Comparison of ENCODE assay signal across 18 cellular contexts in the genomic region with DNA sequence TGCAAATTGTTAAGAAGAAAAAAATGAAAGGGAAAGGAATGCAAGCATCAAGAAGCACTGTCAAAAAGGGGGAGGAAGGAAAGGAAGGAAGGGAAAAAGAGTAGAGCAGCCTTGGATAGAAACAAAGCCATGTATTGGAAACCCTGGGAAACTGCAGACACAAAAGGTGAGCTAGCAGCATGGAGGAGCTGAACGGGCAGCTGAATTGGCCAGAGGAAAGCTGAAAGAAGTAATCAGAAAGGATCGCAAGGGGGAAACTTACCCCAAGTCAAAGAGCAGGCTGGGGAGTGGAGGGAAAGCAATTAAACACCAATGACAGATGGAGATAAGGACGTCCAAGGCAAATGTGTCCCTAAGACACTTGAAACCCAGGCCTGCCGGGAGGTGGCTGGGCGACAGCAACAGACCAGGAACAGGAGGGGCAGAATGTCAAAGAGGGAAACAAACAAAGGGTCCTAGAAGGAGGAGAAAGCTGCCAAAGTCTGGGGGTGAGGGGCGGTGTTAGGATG.
DNase-seq lines count a peak whose midpoint lies in the region; ATAC-seq, FAIRE-seq and TF ChIP-seq lines count a peak whose summit lies in the region.
"Had no signal": no experiment of that assay in that cellular context is flagged by ENCODE, and none has a peak within 500 bp of the region (broad histone marks: within the 10 kb centered on the region; RNA-seq: fewer than 3 reads in every experiment).

No MANE protein-coding gene starts in this region.

- peak overlapping the region; percentile 29; the same call in 1 of the 2 replicates for H2BK12ac ChIP-seq in H1 (ENCODE audit: low read depth, low read length)

- no peak overlapping the region for H3K4ac ChIP-seq in H1 (replicated peaks; ENCODE audit: insufficient read length, low read depth, low read length)

- H3K27ac ChIP-seq in H1 (ENCODE audit: low read depth, low read length) (0 out of 2 replicates have a peak overlapping the region, but pooled peaks have one; percentile 25), thoracic aorta (peak overlapping the region; percentile 50 to 62)
- H3K27ac ChIP-seq: adrenal gland, C4-2B, lower lobe of right lung had no signal

- no peak overlapping the region for H3K14ac ChIP-seq in H1 (ENCODE audit: insufficient read length)

- no peak for TF ChIP-seq EP300 in H1 (IDR thresholded peaks at IDR 0.05; ENCODE audit: borderline replicate concordance in 1 of 2, low read depth in 2 of 2, low read length in 2 of 2)

- H3K36me3 ChIP-seq in H1 (ENCODE audit: control insufficient read depth in 2 of 4, insufficient read depth in 4 of 4, low read length in 3 of 4), result no peaks in the 10 kb centered on the region; a peak in 1 of 8 replicates
- H3K36me3 ChIP-seq in mucosa of descending colon (ENCODE audit: low read depth), result no peaks in the 10 kb centered on the region
- peaks cover 8% of the 10 kb centered on the region for H3K36me3 ChIP-seq in thoracic aorta
- H3K36me3 ChIP-seq: adrenal gland, lower lobe of right lung, pancreas had no signal

- no peak for TF ChIP-seq POLR2A in H1 (IDR thresholded peaks at IDR 0.05; ENCODE audit: control extremely low read depth in 1 of 2, low read depth in 2 of 2, low read length in 2 of 2)

- peaks cover 3% of the 10 kb centered on the region; the same call in 1 of the 2 replicates for H3K79me1 ChIP-seq in H1 (ENCODE audit: low read depth, low read length)

- no peak overlapping the region for H4K91ac ChIP-seq in H1 (replicated peaks; ENCODE audit: insufficient read length, low read length)

- H4K20me1 ChIP-seq in H1 (replicated peaks in 1 of 2; ENCODE audit: control insufficient read depth in 1 of 2, insufficient read depth in 2 of 2, low read length in 2 of 2), result peaks cover 0 to 1% of the 10 kb centered on the region in 2 experiments

- H3K56ac ChIP-seq in H1 (replicated peaks; ENCODE audit: insufficient read length, low read depth, low read length), result no peak overlapping the region

- H3K23me2 ChIP-seq in H1 (ENCODE audit: low read depth, low read length), result peaks cover 2% of the 10 kb centered on the region; the same call in 1 of the 2 replicates

- peak overlapping the region in 2 of 4 experiments; percentile 13 to 37; a peak in 2 of 7 replicates for H3K9ac ChIP-seq in H1 (replicated peaks in 1 of 4; ENCODE audit: extremely low read depth in 1 of 4, low read depth in 3 of 4, low read length in 3 of 4)

- peaks cover 8 to 22% (median 12%) of the 10 kb centered on the region in 4 experiments; a peak in 5 of 7 replicates for H3K4me1 ChIP-seq in H1 (replicated peaks in 1 of 4; ENCODE audit: control insufficient read depth in 3 of 4, insufficient read depth in 4 of 4, low read length in 3 of 4)
- peaks cover 13% of the 10 kb centered on the region for H3K4me1 ChIP-seq in mucosa of descending colon (ENCODE audit: low read depth)
- peaks cover 52 to 98% of the 10 kb centered on the region in 2 donors for H3K4me1 ChIP-seq in thoracic aorta (ENCODE audit: control insufficient read depth in 1 of 2, low read depth in 2 of 2)

- no peak overlapping the region for H2BK120ac ChIP-seq in H1 (replicated peaks; ENCODE audit: low read depth, low read length)

- H2BK20ac ChIP-seq in H1 (ENCODE audit: low read length), result peak overlapping the region; percentile 34; the same call in 1 of the 2 replicates

- no peak overlapping the region for H4K5ac ChIP-seq in H1 (ENCODE audit: insufficient read length, low read depth, low read length)

- 32% methylated on average over 6 of the region's 6 CpGs; no CpG with 5 or more reads in 1 of the 2 experiments for WGBS in H1 (ENCODE audit: extremely low coverage in 1 of 2, insufficient coverage in 1 of 2, insufficient read length in 1 of 2, insufficient replicate concordance in 2 of 2, low coverage in 1 of 2, low lambda C conversion rate in 2 of 2, missing lambda C conversion rate in 1 of 2), 2 experiments

- intact Hi-C loops in mucosa of descending colon (cut with DNase I, micrococcal nuclease), result no loop called here

- ATAC-seq in mucosa of descending colon (peak; percentile 16), thoracic aorta (ENCODE audit: insufficient number of reproducible peaks, low FRiP score, low read depth) (no peak), left lobe of liver (no peak), HG02973 (IDR thresholded peaks at IDR 0.05; ENCODE audit: unreplicated experiment) (no peak)
- ATAC-seq: activated T-cell treated with anti-CD3 and anti-CD28 coated beads, Interleukin-2, amount 50 U/mL, for 4 hours; lower lobe of right lung; pancreas; Right ventricle myocardium inferior had no signal

- H3K4me2 ChIP-seq in H1 (ENCODE audit: insufficient read depth in 1 of 2, low read depth in 2 of 2, low read length in 2 of 2), result peak overlapping the region; percentile 57 to 79

- no peak overlapping the region for H2BK15ac ChIP-seq in H1 (ENCODE audit: low read length)

- H4K8ac ChIP-seq in H1 (ENCODE audit: extremely low read depth, insufficient read depth, low read length), result no peak overlapping the region

- FAIRE-seq in H1 (lab: Jason Lieb, UNC), result peak; percentile 85
- FAIRE-seq: pancreas had no signal

- TF ChIP-seq RAD21 in H1 (IDR thresholded peaks at IDR 0.05 in 1 of 2, conservative IDR thresholded peaks at IDR 0.05 in 1 of 2; ENCODE audit: low read depth in 2 of 2, low read length in 2 of 2), result no peak

- POLR2A ChIA-PET in H1 (lab: Charles Lee; ENCODE audit: partially characterized antibody), result no interaction called here

- CTCF ChIA-PET in H1 (lab: Charles Lee; ENCODE audit: partially characterized antibody), result interaction anchor here (0.6 to 2.5 kb wide), 7 partner anchors 8 to 1029 kb away, joined by 3 to 8 read pairs (median 3); no protein-coding TSS in a partner anchor

- TF ChIP-seq CTCF in H1 (IDR thresholded peaks at IDR 0.05; ENCODE audit: control extremely low read depth in 1 of 3, insufficient read depth in 1 of 3, low read depth in 1 of 3, low read length in 3 of 3), result no peak
- TF ChIP-seq CTCF in mucosa of descending colon (IDR thresholded peaks at IDR 0.05), result no peak
- TF ChIP-seq CTCF in thoracic aorta (IDR thresholded peaks at IDR 0.05), result no peak

- peak overlapping the region; percentile 32; the same call in 1 of the 2 replicates for H2BK5ac ChIP-seq in H1 (ENCODE audit: low read depth, low read length)

- peak overlapping the region; percentile 37; the same call in 1 of the 2 replicates for H2AFZ ChIP-seq in H1 (ENCODE audit: low read length)

- H2AK5ac ChIP-seq in H1 (ENCODE audit: low read depth, low read length), result no peak overlapping the region

- peak overlapping the region in 2 of 4 experiments; percentile 5 to 20; a peak in 2 of 8 replicates for H3K4me3 ChIP-seq in H1 (ENCODE audit: extremely low read depth in 1 of 4, insufficient read depth in 2 of 4, low read depth in 3 of 4, low read length in 4 of 4)
- no peak overlapping the region for H3K4me3 ChIP-seq in mucosa of descending colon
- H3K4me3 ChIP-seq in thoracic aorta, result peak overlapping the region; percentile 51
- H3K4me3 ChIP-seq: adrenal gland, lower lobe of right lung, pancreas had no signal

- H3K23ac ChIP-seq in H1 (ENCODE audit: insufficient read length), result no peak overlapping the region

- H3K18ac ChIP-seq in H1 (ENCODE audit: extremely low read depth, low read length), result peak overlapping the region; percentile 44; the same call in 1 of the 2 replicates

- H3K9me3 ChIP-seq in H1 (ENCODE audit: insufficient read depth in 2 of 2, low read depth in 1 of 2, low read length in 1 of 2) (0 out of 4 replicates have a peak, but pooled peaks cover 2% of the 10 kb centered on the region in 2 experiments), mucosa of descending colon (no peaks in the 10 kb centered on the region), thoracic aorta (no peaks in the 10 kb centered on the region)
- H3K9me3 ChIP-seq: adrenal gland, lower lobe of right lung, pancreas had no signal

- peak; percentile 20 for DNase-seq in NCI-H524 treated with DMSO at 0.1 percent for 48 hours (lab: John Stamatoyannopoulos, UW)
- no peak for DNase-seq in H1 (ENCODE audit: low read depth in 1 of 2, low spot score in 2 of 2)
- no peak for DNase-seq in mucosa of descending colon
- DNase-seq in thoracic aorta (ENCODE audit: low spot score), result no peak
- DNase-seq in left lobe of liver (ENCODE audit: low spot score), result no peak
- no peak for DNase-seq in stimulated activated CD8-positive, alpha-beta memory T cell treated with anti-CD3 and anti-CD28 coated beads, Interleukin-4, amount 100 ng/mL, for 48 hours
- DNase-seq: activated CD4-positive, alpha-beta T cell treated with anti-CD3 and anti-CD28 coated beads, Interleukin-2, amount 10 ng/mL, durations not matched to agents 7 days and 5 days; activated T-cell treated with anti-CD3 and anti-CD28 coated beads, Interleukin-2, amount 50 U/mL, for 4 hours; adrenal gland; erythroblast; hippocampal formation; lower lobe of right lung; NCI-H1930; pancreas; T1000 had no signal

- H3K27me3 ChIP-seq in H1 (replicated peaks in 1 of 4; ENCODE audit: control insufficient read depth in 3 of 4, extremely low read depth in 1 of 4, insufficient read depth in 3 of 4, low read length in 3 of 4) (peaks cover 0 to 4% (median 2%) of the 10 kb centered on the region in 4 experiments; a peak in 4 of 7 replicates), thoracic aorta (replicated peaks; ENCODE audit: insufficient read depth) (no peaks in the 10 kb centered on the region)
- H3K27me3 ChIP-seq: adrenal gland, pancreas had no signal

- H3K79me2 ChIP-seq in H1 (ENCODE audit: control insufficient read depth in 1 of 2, insufficient read depth in 2 of 2, low read length in 2 of 2), result peaks cover 0 to 38% of the 10 kb centered on the region in 2 experiments; a peak in 2 of 4 replicates

TF ChIP-seq in H1, 55 proteins besides CTCF, POLR2A, EP300 and RAD21:
- TF ChIP-seq SIN3A (conservative IDR thresholded peaks at IDR 0.05 in 1 of 2, IDR thresholded peaks at IDR 0.05 in 1 of 2; ENCODE audit: low read depth in 1 of 2, low read length in 2 of 2), result 0 out of 4 replicates have a peak, but pooled peaks of 1 of the 2 experiments have one; percentile 26
- no peak for TF ChIP-seq JUN (IDR thresholded peaks at IDR 0.05; ENCODE audit: low read depth, low read length)
